ENCODE assay signal across 8 cellular contexts in the genomic region with DNA sequence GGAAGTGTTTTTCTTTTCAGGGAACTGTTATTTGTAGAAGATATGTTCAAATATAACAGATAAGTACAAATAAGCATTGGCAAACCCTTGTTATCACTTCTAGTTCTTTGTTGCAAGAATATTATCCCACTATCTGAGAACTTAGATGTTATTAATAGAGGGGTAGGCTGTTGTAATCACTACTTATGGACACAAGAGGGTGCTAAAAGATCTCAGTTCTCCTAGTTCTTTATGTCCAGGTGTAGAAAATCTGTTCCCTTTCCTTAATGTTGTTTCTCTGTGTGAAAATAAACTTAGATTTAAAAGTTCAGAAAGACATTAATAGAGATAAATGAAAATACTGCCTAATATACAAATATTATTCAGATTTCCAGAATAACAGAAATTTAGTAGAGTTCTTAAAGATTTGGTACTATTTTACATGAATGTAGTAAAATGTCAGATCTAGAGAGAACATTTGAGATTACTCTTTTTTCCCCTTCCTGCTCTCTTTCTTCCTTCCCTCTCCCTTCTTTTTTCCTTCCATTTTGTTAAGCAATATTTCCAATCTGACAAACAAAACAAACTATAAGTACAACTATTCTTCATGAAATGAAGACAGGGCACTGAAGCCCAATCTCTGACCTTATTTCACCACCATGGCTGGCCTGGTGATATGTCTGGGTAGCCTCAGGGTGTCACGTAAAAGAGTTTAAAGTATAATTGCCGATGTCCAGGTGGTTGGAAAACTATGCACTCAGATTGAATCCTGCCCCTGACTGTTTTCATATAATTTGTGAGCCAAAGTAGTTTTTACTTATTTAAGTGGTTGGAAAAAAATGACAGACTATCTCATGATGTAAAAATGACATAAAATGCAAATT. TPM values are rescaled to one million over a fixed set of nuclear protein-coding genes. Genes with fewer than 3 reads are reported as not detected.
DNase-seq lines count a peak whose midpoint lies in the region; ATAC-seq and TF ChIP-seq lines count a peak whose summit lies in the region.

No MANE protein-coding gene starts in this region.

- peaks cover 5% of the 10 kb centered on the region for H3K36me3 Mint-ChIP-seq in chondrocyte (ENCODE audit: low read depth)

- no peak overlapping the region for H3K4me3 ChIP-seq in A673 (ENCODE audit: low read depth, low read length, poor library complexity, severe bottlenecking)

- POLR2A ChIA-PET in A673 (lab: Charles Lee; ENCODE audit: low non-redundant PET), result no interaction called here

- DNase-seq in A673 (ENCODE audit: low spot score) (peak; percentile 65), NCI-H526 treated with DMSO at 0.1 percent for 48 hours (lab: John Stamatoyannopoulos, UW) (peak; percentile 44), chondrocyte (ENCODE audit: low spot score) (no peak), medulla oblongata (ENCODE audit: extremely low spot score) (peak; percentile 47), anterior cingulate cortex (lab: John Stamatoyannopoulos, UW) (no peak)

- peak; percentile 89 for ATAC-seq in GM18502 (IDR thresholded peaks at IDR 0.05; ENCODE audit: poor library complexity, unreplicated experiment)
- peak; percentile 84 for ATAC-seq in HG03064 (IDR thresholded peaks at IDR 0.05; ENCODE audit: low read depth, unreplicated experiment)
- ATAC-seq in GM21723 (IDR thresholded peaks at IDR 0.05; ENCODE audit: unreplicated experiment), result no peak

- H3K27ac ChIP-seq in A673 (ENCODE audit: low read depth, low read length, poor library complexity, severe bottlenecking), result no peak overlapping the region

- H3K36me3 ChIP-seq in A673 (ENCODE audit: insufficient read depth, low read length, poor library complexity, severe bottlenecking), result no peaks in the 10 kb centered on the region

- no peaks in the 10 kb centered on the region for H3K27me3 ChIP-seq in A673 (replicated peaks; ENCODE audit: insufficient read depth, low read depth, low read length, poor library complexity)

- H3K9me3 ChIP-seq in A673 (ENCODE audit: low read depth, low read length, poor library complexity, severe bottlenecking), result no peaks in the 10 kb centered on the region

- H3K9me3 Mint-ChIP-seq in chondrocyte (ENCODE audit: low read depth), result peaks cover 4% of the 10 kb centered on the region

- no peak overlapping the region for H3K27ac Mint-ChIP-seq in chondrocyte (ENCODE audit: unreplicated experiment)

- H3K4me1 Mint-ChIP-seq in chondrocyte (ENCODE audit: low read depth), result peaks cover 27% of the 10 kb centered on the region

- intact Hi-C loops in A673 (cut with micrococcal nuclease; ENCODE audit: unreplicated experiment), result loop anchor here (1.0 to 10.0 kb wide), 3 partner anchors 171 to 781 kb away; no protein-coding TSS in a partner anchor

- no peak overlapping the region for H3K4me3 Mint-ChIP-seq in chondrocyte (ENCODE audit: unreplicated experiment)

- peak; percentile 75 for TF ChIP-seq CTCF in A673 (conservative IDR thresholded peaks at IDR 0.05; ENCODE audit: low read depth, low read length)
- peak; percentile 87 for TF ChIP-seq CTCF in chondrocyte (IDR thresholded peaks at IDR 0.05)

- no peaks in the 10 kb centered on the region for H3K4me1 ChIP-seq in A673 (ENCODE audit: insufficient read depth, low read length, poor library complexity, severe bottlenecking)

- no peaks in the 10 kb centered on the region for H3K27me3 Mint-ChIP-seq in chondrocyte (ENCODE audit: low read depth)

- CTCF ChIA-PET in A673 (lab: Charles Lee), result no interaction called here

- BruUV-seq in A673 (replicated peaks; lab: Mats Ljungman, UMichigan), result no TSS peak

RNA-seq across cellular contexts. Expression of a gene that starts 43.6 kb away (rescaled TPM):
- not detected in 2 replicates for total RNA-seq in A673 (2021)
- total RNA-seq in chondrocyte, result 7.8 to 9.8 TPM in 2 of 3 replicates, not detected in the other

Comparison
In these comparisons a context has a peak if more than half of its experiments do, and no peak if none do; other contexts are left out.
1. DNase-seq: peak in A673 (single experiment), NCI-H526 treated with DMSO at 0.1 percent for 48 hours (single experiment) and medulla oblongata (single experiment); none in chondrocyte (single experiment) and anterior cingulate cortex (0 of 58).